In the genomic region with DNA sequence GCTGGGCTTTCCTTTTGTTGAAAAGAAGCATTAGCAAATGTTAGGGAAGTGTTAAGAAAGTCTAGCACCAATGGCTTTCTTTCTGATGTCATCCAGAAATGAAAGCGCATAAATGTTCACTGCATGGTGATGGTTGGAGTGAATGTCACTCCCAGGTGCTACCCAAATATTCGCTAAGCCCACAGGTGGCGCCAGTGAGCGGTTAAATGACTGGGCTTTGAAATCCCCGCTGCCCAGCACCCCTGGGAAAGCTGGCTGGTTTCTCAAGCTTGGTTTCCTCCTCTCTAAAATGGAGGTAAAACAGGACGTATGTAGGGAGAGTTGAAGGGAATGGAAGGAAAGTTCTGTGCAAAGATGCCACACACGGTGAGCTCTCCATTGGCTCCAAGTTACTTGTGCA, we compare ENCODE assay signal across 9 cellular contexts.
A peak's percentile ranks its signal among the peaks of the same experiment; 100 is the strongest.
DNase-seq lines count a peak whose midpoint lies in the region; ATAC-seq and TF ChIP-seq lines count a peak whose summit lies in the region.
"Had no signal": no experiment of that assay in that cellular context is flagged by ENCODE, and none has a peak within 500 bp of the region (broad histone marks: within the 10 kb centered on the region; RNA-seq: fewer than 3 reads in every experiment).

No MANE protein-coding gene starts in this region.

- H3K4me1 ChIP-seq in colonic mucosa: no peaks in the 10 kb centered on the region

- peak; percentile 32 for TF ChIP-seq CTCF in colonic mucosa (IDR thresholded peaks at IDR 0.05)

- H3K36me3 ChIP-seq in colonic mucosa: no peaks in the 10 kb centered on the region

- H3K4me3 ChIP-seq in colonic mucosa: no peak overlapping the region

- peak; percentile 12 for DNase-seq in activated T-cell treated with anti-CD3 and anti-CD28 coated beads for 48 hours (ENCODE audit: low read depth)
- no peak for DNase-seq in activated T-cell treated with anti-CD3 and anti-CD28 coated beads for 4 hours
- peak; percentile 44 for DNase-seq in NCI-H1105 treated with DMSO at 0.1 percent for 48 hours (lab: John Stamatoyannopoulos, UW)
- peak; percentile 53 for DNase-seq in colonic mucosa
- peak; percentile 36 for DNase-seq in retina
- no peak for DNase-seq in activated CD4-positive, CD25-positive, alpha-beta regulatory T cell treated with anti-CD3 and anti-CD28 coated beads, Interleukin-2, amount 50 U/mL, for 72 hours
- DNase-seq in T-helper 9 cell: no peak

- no peaks in the 10 kb centered on the region for H3K27me3 ChIP-seq in colonic mucosa

- H3K27ac ChIP-seq in colonic mucosa: no peak overlapping the region

- intact Hi-C loops in colonic mucosa (cut with DNase I): no loop called here

- no peaks in the 10 kb centered on the region for H3K9me3 ChIP-seq in colonic mucosa

- no peak for ATAC-seq in GM18498 (IDR thresholded peaks at IDR 0.05; ENCODE audit: unreplicated experiment)
- ATAC-seq: right cardiac atrium had no signal

- H3K9ac ChIP-seq in colonic mucosa (ENCODE audit: low read depth in 2 of 2, low read length in 2 of 2): no peak overlapping the region

Comparison
In these comparisons a context has a peak if more than half of its experiments do, and no peak if none do; other contexts are left out.
1. DNase-seq: peak in activated T-cell treated with anti-CD3 and anti-CD28 coated beads for 48 hours (single experiment), NCI-H1105 treated with DMSO at 0.1 percent for 48 hours (single experiment), colonic mucosa (single experiment) and retina (single experiment); none in activated T-cell treated with anti-CD3 and anti-CD28 coated beads for 4 hours (single experiment), activated CD4-positive, CD25-positive, alpha-beta regulatory T cell treated with anti-CD3 and anti-CD28 coated beads, Interleukin-2, amount 50 U/mL, for 72 hours (single experiment) and T-helper 9 cell (single experiment).